In genomic region chr2:190765386-190766173, GRCh38 we compare ENCODE assay signal across 14 cellular contexts.
DNase-seq lines count a peak whose midpoint lies in the region; ATAC-seq, FAIRE-seq and TF ChIP-seq lines count a peak whose summit lies in the region.
"Had no signal": no experiment of that assay in that cellular context is flagged by ENCODE, and none has a peak within 500 bp of the region (broad histone marks: within the 10 kb centered on the region; RNA-seq: fewer than 3 reads in every experiment).

No MANE protein-coding gene starts in this region.

- peak; percentile 84 for ATAC-seq in activated naive CD4-positive, alpha-beta T cell treated with anti-CD3 and anti-CD28 coated beads, Interleukin-2, amount 50 U/mL, for 72 hours
- ATAC-seq in HepG2, result no peak

- CTCF ChIA-PET in RWPE1 (lab: Yijun Ruan, JAX) (interaction anchor here (0.7 kb wide), 1 partner anchor 65 kb away, joined by 3 read pairs; no protein-coding TSS in a partner anchor), HepG2 (lab: Yijun Ruan, JAX; ENCODE audit: low intra/inter-chr PET ratio, low total read pairs) (no interaction called here)

- H2AFZ ChIP-seq in smooth muscle cell (ENCODE audit: low read depth) (no peak overlapping the region), HepG2 (ENCODE audit: low read length) (no peak overlapping the region)
- H2AFZ ChIP-seq: parathyroid adenoma had no signal

- POLR2A ChIA-PET in RWPE1 (lab: Yijun Ruan, JAX; ENCODE audit: low non-redundant PET) (no interaction called here), HepG2 (lab: Yijun Ruan, JAX) (no interaction called here)

- in situ Hi-C loops in HepG2 (cut with HindIII; ENCODE audit: extremely low pct_ligation_motif_present, low pct_unique_long_range_greater_than_20kb), result no loop called here

- H3K4me2 ChIP-seq in smooth muscle cell (peak overlapping the region; percentile 38), HepG2 (ENCODE audit: low read depth, low read length) (no peak overlapping the region)

- no peaks in the 10 kb centered on the region for H3K79me2 ChIP-seq in smooth muscle cell (ENCODE audit: low read depth)
- no peaks in the 10 kb centered on the region for H3K79me2 ChIP-seq in HepG2 (ENCODE audit: insufficient read depth, low read length)
- H3K79me2 ChIP-seq: parathyroid adenoma had no signal

- TF ChIP-seq POLR2A in HepG2 (IDR thresholded peaks at IDR 0.05; ENCODE audit: insufficient read depth in 1 of 2, low read depth in 2 of 2, low read length in 2 of 2), result no peak

- TF ChIP-seq EP300 in HepG2 (IDR thresholded peaks at IDR 0.05; ENCODE audit: low read depth in 2 of 2, low read length in 2 of 2) (no peak), HepG2 (CRISPR knock-in tag; IDR thresholded peaks at IDR 0.05; ENCODE audit: borderline replicate concordance) (no peak)

- 60% methylated on average over 7 of the region's 7 CpGs for WGBS in smooth muscle cell (ENCODE audit: low lambda C conversion rate)
- WGBS in HepG2 (ENCODE audit: low lambda C conversion rate), result 81% methylated on average over 7 of the region's 7 CpGs

- peaks cover 0 to 2% of the 10 kb centered on the region in 2 donors for H3K36me3 Mint-ChIP-seq in activated naive CD4-positive, alpha-beta T cell treated with anti-CD3 and anti-CD28 coated beads, Interleukin-2, amount 50 U/mL, for 72 hours

- no peak overlapping the region for H3K27ac Mint-ChIP-seq in activated naive CD4-positive, alpha-beta T cell treated with anti-CD3 and anti-CD28 coated beads, Interleukin-2, amount 50 U/mL, for 72 hours

- no peaks in the 10 kb centered on the region for H3K9me3 Mint-ChIP-seq in activated naive CD4-positive, alpha-beta T cell treated with anti-CD3 and anti-CD28 coated beads, Interleukin-2, amount 50 U/mL, for 72 hours

- H3K4me1 ChIP-seq in smooth muscle cell (ENCODE audit: low read depth), result peaks cover 4% of the 10 kb centered on the region
- H3K4me1 ChIP-seq in HepG2 (ENCODE audit: insufficient read depth, low read length), result no peaks in the 10 kb centered on the region
- H3K4me1 ChIP-seq: parathyroid adenoma had no signal

- no peak overlapping the region for H3K4me3 ChIP-seq in fibroblast of the aortic adventitia (ENCODE audit: low read depth, low read length)
- no peak overlapping the region for H3K4me3 ChIP-seq in smooth muscle cell
- no peak overlapping the region for H3K4me3 ChIP-seq in HepG2 (replicated peaks in 1 of 3; ENCODE audit: insufficient read depth in 1 of 3, low read depth in 2 of 3, low read length in 3 of 3)
- H3K4me3 ChIP-seq: Peyer's patch, transverse colon had no signal

- no peaks in the 10 kb centered on the region for H3K9me3 ChIP-seq in smooth muscle cell (replicated peaks; ENCODE audit: low read depth)
- H3K9me3 ChIP-seq in HepG2 (ENCODE audit: low read length), result no peaks in the 10 kb centered on the region
- H3K9me3 ChIP-seq: Peyer's patch, transverse colon had no signal

- TF ChIP-seq CTCF in RWPE1 (conservative IDR thresholded peaks at IDR 0.05; ENCODE audit: low read depth) (no peak), fibroblast of the aortic adventitia (IDR thresholded peaks at IDR 0.05; ENCODE audit: insufficient read depth, low read length) (no peak), smooth muscle cell (IDR thresholded peaks at IDR 0.05; ENCODE audit: borderline replicate concordance, insufficient read depth, poor library complexity, severe bottlenecking) (no peak), HepG2 (CRISPR knock-in tag; IDR thresholded peaks at IDR 0.05) (no peak)

- H3K9ac ChIP-seq in smooth muscle cell (ENCODE audit: low read depth), result no peak overlapping the region
- no peak overlapping the region for H3K9ac ChIP-seq in HepG2 (ENCODE audit: insufficient read depth, low read depth, low read length)
- H3K9ac ChIP-seq: parathyroid adenoma had no signal

- H3K36me3 ChIP-seq in smooth muscle cell (ENCODE audit: low read depth) (no peaks in the 10 kb centered on the region), HepG2 (replicated peaks in 1 of 2; ENCODE audit: control insufficient read depth in 1 of 2, insufficient read depth in 2 of 2, low read length in 2 of 2) (no peaks in the 10 kb centered on the region)
- H3K36me3 ChIP-seq: Peyer's patch, transverse colon had no signal

- intact Hi-C loops in HepG2 (cut with micrococcal nuclease; ENCODE audit: unreplicated experiment), result no loop called here

- H4K20me1 ChIP-seq in smooth muscle cell (ENCODE audit: low read depth) (no peaks in the 10 kb centered on the region), HepG2 (ENCODE audit: insufficient read depth, low read length) (no peaks in the 10 kb centered on the region)

- no peak for TF ChIP-seq RAD21 in HepG2 (CRISPR knock-in tag; IDR thresholded peaks at IDR 0.05)

- H3F3A ChIP-seq in smooth muscle cell (ENCODE audit: low read depth), result peaks cover 4% of the 10 kb centered on the region

- H3K27me3 ChIP-seq in smooth muscle cell (ENCODE audit: low read depth), result no peaks in the 10 kb centered on the region
- H3K27me3 ChIP-seq in HepG2 (ENCODE audit: control insufficient read depth in 1 of 2, insufficient read depth in 2 of 2, low read length in 2 of 2), result no peaks in the 10 kb centered on the region
- H3K27me3 ChIP-seq: Peyer's patch, transverse colon had no signal

- FAIRE-seq in HepG2 (lab: Jason Lieb, UNC), result no peak

- no peak for DNase-seq in activated naive CD4-positive, alpha-beta T cell treated with anti-CD3 and anti-CD28 coated beads, Interleukin-2, amount 50 U/mL, for 72 hours (ENCODE audit: low spot score in 2 of 2)
- no peak for DNase-seq in activated naive CD4-positive, alpha-beta T cell treated with Interleukin-2 at 50 U/mL for 16 hours
- DNase-seq in RWPE1 (ENCODE audit: low spot score) (peak; percentile 65), fibroblast of the aortic adventitia (ENCODE audit: low read depth) (peak; percentile 58), smooth muscle cell (lab: John Stamatoyannopoulos, UW; ENCODE audit: unreplicated experiment) (no peak), HepG2 (ENCODE audit: low spot score) (no peak), DMS153 treated with DMSO at 0.1 percent for 48 hours (lab: John Stamatoyannopoulos, UW; ENCODE audit: unreplicated experiment) (no peak)
- DNase-seq in activated CD4-positive, alpha-beta T cell treated with anti-CD3 and anti-CD28 coated beads, Interleukin-2, amount 50 U/mL, for 4 hours, result no peak
- DNase-seq: C1 segment of cervical spinal cord, islet precursor cell, NCI-H2029 treated with DMSO at 0.1 percent for 48 hours, Peyer's patch, transverse colon had no signal

- no TSS peak for BruUV-seq in HepG2 (replicated peaks; lab: Mats Ljungman, UMichigan)

- H3K27ac ChIP-seq in RWPE1, result no peak overlapping the region
- peak overlapping the region; percentile 45 for H3K27ac ChIP-seq in smooth muscle cell (ENCODE audit: low read depth)
- H3K27ac ChIP-seq in HepG2 (ENCODE audit: extremely low read length, insufficient read depth, low read length), result no peak overlapping the region
- H3K27ac ChIP-seq: parathyroid adenoma, Peyer's patch had no signal

TF ChIP-seq in HepG2, 621 proteins besides CTCF, POLR2A, EP300 and RAD21 (continues in another document):
- TF ChIP-seq STAG1 (CRISPR knock-in tag; IDR thresholded peaks at IDR 0.05) (no peak), ZNF709 (CRISPR knock-in tag; IDR thresholded peaks at IDR 0.05) (no peak), ZNF775 (CRISPR knock-in tag; IDR thresholded peaks at IDR 0.05; ENCODE audit: borderline replicate concordance) (no peak), ZBTB43 (CRISPR knock-in tag; conservative IDR thresholded peaks at IDR 0.05) (no peak), SMYD3 (CRISPR knock-in tag; IDR thresholded peaks at IDR 0.05) (no peak), HOXA3 (CRISPR knock-in tag; IDR thresholded peaks at IDR 0.05) (no peak), KLF12 (CRISPR knock-in tag; IDR thresholded peaks at IDR 0.05; ENCODE audit: borderline replicate concordance) (no peak), ZNF816 (CRISPR knock-in tag; IDR thresholded peaks at IDR 0.05; ENCODE audit: borderline replicate concordance) (no peak), ZNF468 (CRISPR knock-in tag; IDR thresholded peaks at IDR 0.05) (no peak), ZNF337 (CRISPR knock-in tag; IDR thresholded peaks at IDR 0.05; ENCODE audit: borderline replicate concordance, low read depth) (no peak), ARID5B (CRISPR knock-in tag; IDR thresholded peaks at IDR 0.05) (no peak), NCOA1 (CRISPR knock-in tag; IDR thresholded peaks at IDR 0.05) (no peak), ZNF33B (CRISPR knock-in tag; IDR thresholded peaks at IDR 0.05) (no peak)

Comparison
In these comparisons a context has a peak if more than half of its experiments do, and no peak if none do; other contexts are left out.
1. DNase-seq: peak in RWPE1 (single experiment) and fibroblast of the aortic adventitia (single experiment); none in activated naive CD4-positive, alpha-beta T cell treated with anti-CD3 and anti-CD28 coated beads, Interleukin-2, amount 50 U/mL, for 72 hours (0 of 2), activated naive CD4-positive, alpha-beta T cell treated with Interleukin-2 at 50 U/mL for 16 hours (single experiment), smooth muscle cell (single experiment), HepG2 (single experiment), DMS153 treated with DMSO at 0.1 percent for 48 hours (single experiment) and activated CD4-positive, alpha-beta T cell treated with anti-CD3 and anti-CD28 coated beads, Interleukin-2, amount 50 U/mL, for 4 hours (0 of 2).